In genomic region chr6:120938164-120938875, GRCh38 we compare ENCODE assay signal across 12 cellular contexts.
DNase-seq lines count a peak whose midpoint lies in the region; ATAC-seq, FAIRE-seq and TF ChIP-seq lines count a peak whose summit lies in the region.
"Had no signal": no experiment of that assay in that cellular context is flagged by ENCODE, and none has a peak within 500 bp of the region (broad histone marks: within the 10 kb centered on the region; RNA-seq: fewer than 3 reads in every experiment).

No MANE protein-coding gene starts in this region.

- intact Hi-C loops in activated B cell treated with CpG ODN at 0.5 μM for 24 hours (cut with micrococcal nuclease): loop anchor here (2.0 to 5.0 kb wide), 2 partner anchors 62 to 394 kb away; partner anchors contain the start of gene TBC1D32

- H3K4me1 Mint-ChIP-seq in activated B cell treated with CpG ODN at 0.5 μM for 24 hours: peaks cover 29% of the 10 kb centered on the region
- H3K4me1 Mint-ChIP-seq: activated naive CD4-positive, alpha-beta T cell treated with anti-CD3 and anti-CD28 coated beads, Interleukin-2, amount 10 ng/mL, durations not matched to agents 7 days and 5 days had no signal

- CTCF ChIA-PET in activated B cell treated with CpG ODN at 0.5 μM for 24 hours (lab: Charles Lee): no interaction called here

- no peaks in the 10 kb centered on the region for H3K36me3 Mint-ChIP-seq in activated B cell treated with CpG ODN at 0.5 μM for 24 hours (ENCODE audit: low read depth)
- H3K36me3 Mint-ChIP-seq: activated naive CD4-positive, alpha-beta T cell treated with anti-CD3 and anti-CD28 coated beads, Interleukin-2, amount 10 ng/mL, durations not matched to agents 7 days and 5 days had no signal

- no peak overlapping the region for H3K4me3 Mint-ChIP-seq in activated B cell treated with CpG ODN at 0.5 μM for 24 hours
- H3K4me3 Mint-ChIP-seq: activated naive CD4-positive, alpha-beta T cell treated with anti-CD3 and anti-CD28 coated beads, Interleukin-2, amount 10 ng/mL, durations not matched to agents 7 days and 5 days had no signal

- POLR2A ChIA-PET in activated B cell treated with CpG ODN at 0.5 μM for 24 hours (lab: Charles Lee): no interaction called here

- H3K27ac Mint-ChIP-seq in activated B cell treated with CpG ODN at 0.5 μM for 24 hours: peak overlapping the region; percentile 31
- H3K27ac Mint-ChIP-seq: activated naive CD4-positive, alpha-beta T cell treated with anti-CD3 and anti-CD28 coated beads, Interleukin-2, amount 10 ng/mL, durations not matched to agents 7 days and 5 days had no signal

- peak; percentile 40 for ATAC-seq in GM19351 (IDR thresholded peaks at IDR 0.05; ENCODE audit: unreplicated experiment)
- ATAC-seq in HG02642 (IDR thresholded peaks at IDR 0.05; ENCODE audit: poor library complexity, unreplicated experiment): peak; percentile 47
- peak; percentile 51 for ATAC-seq in HG03432 (IDR thresholded peaks at IDR 0.05; ENCODE audit: unreplicated experiment)
- ATAC-seq in activated B cell treated with CpG ODN at 0.5 μM for 24 hours (ENCODE audit: low read depth): peak; percentile 21
- ATAC-seq: HepG2, psoas muscle had no signal

- no peak for FAIRE-seq in H54 (lab: Jason Lieb, UNC)
- FAIRE-seq: HepG2 had no signal

- H3K9me3 Mint-ChIP-seq in activated B cell treated with CpG ODN at 0.5 μM for 24 hours: no peaks in the 10 kb centered on the region
- H3K9me3 Mint-ChIP-seq: activated naive CD4-positive, alpha-beta T cell treated with anti-CD3 and anti-CD28 coated beads, Interleukin-2, amount 10 ng/mL, durations not matched to agents 7 days and 5 days had no signal

- no peak for TF ChIP-seq POLR2A in H54 (IDR thresholded peaks at IDR 0.05; ENCODE audit: low read depth, low read length)

- no peak for TF ChIP-seq CTCF in activated B cell treated with CpG ODN at 0.5 μM for 24 hours (IDR thresholded peaks at IDR 0.05)

- no peaks in the 10 kb centered on the region for H3K27me3 Mint-ChIP-seq in activated B cell treated with CpG ODN at 0.5 μM for 24 hours
- H3K27me3 Mint-ChIP-seq: activated naive CD4-positive, alpha-beta T cell treated with anti-CD3 and anti-CD28 coated beads, Interleukin-2, amount 10 ng/mL, durations not matched to agents 7 days and 5 days had no signal

- DNase-seq in activated B cell treated with CpG ODN at 0.5 μM for 24 hours (no peak), H54 (ENCODE audit: insufficient read length, low spot score) (no peak), NCI-H2171 (lab: John Stamatoyannopoulos, UW) (no peak), DMS79 (lab: John Stamatoyannopoulos, UW) (no peak)
- no peak for DNase-seq in activated CD8-positive, alpha-beta memory T cell treated with anti-CD3 and anti-CD28 coated beads, Interleukin-2, amount 50 U/mL, for 4 hours
- DNase-seq: activated naive CD4-positive, alpha-beta T cell treated with anti-CD3 and anti-CD28 coated beads, Interleukin-2, amount 10 ng/mL, durations not matched to agents 7 days and 5 days; psoas muscle; SHP77 had no signal
